In genomic region chr20:47663354-47664067, GRCh38 we compare ENCODE assay signal across 7 cellular contexts.
DNase-seq lines count a peak whose midpoint lies in the region; ATAC-seq, FAIRE-seq and TF ChIP-seq lines count a peak whose summit lies in the region.

No MANE protein-coding gene starts in this region.

- no peak overlapping the region for H3K27ac ChIP-seq in heart right ventricle

- H3K36me3 ChIP-seq in heart right ventricle, result peaks cover 0 to 76% (median 0%) of the 10 kb centered on the region in 9 donors

- no peaks in the 10 kb centered on the region for H3K9me3 Mint-ChIP-seq in T-cell
- no peaks in the 10 kb centered on the region for H3K9me3 Mint-ChIP-seq in activated naive CD8-positive, alpha-beta T cell treated with anti-CD3 and anti-CD28 coated beads, Interleukin-2, amount 50 U/mL, for 24 hours

- peak; percentile 96 for TF ChIP-seq CTCF in NB4 (IDR thresholded peaks at IDR 0.05; ENCODE audit: low read depth, low read length)
- peak; percentile 96 to 99 (median 97) for TF ChIP-seq CTCF in heart right ventricle (IDR thresholded peaks at IDR 0.05)

- peak; percentile 74 to 80 (median 78) for ATAC-seq in T-cell (replicated peaks in 1 of 4)
- peak; percentile 67 for ATAC-seq in activated naive CD8-positive, alpha-beta T cell treated with anti-CD3 and anti-CD28 coated beads, Interleukin-2, amount 50 U/mL, for 24 hours
- peak; percentile 75 to 92 (median 84) for ATAC-seq in heart right ventricle
- no peak for ATAC-seq in HG02623 (IDR thresholded peaks at IDR 0.05; ENCODE audit: unreplicated experiment)

- TF ChIP-seq POLR2A in GM12892 (IDR thresholded peaks at IDR 0.05; ENCODE audit: low read depth, low read length) (no peak; the same call in 1 of the 2 replicates), NB4 (IDR thresholded peaks at IDR 0.05; ENCODE audit: extremely low read depth, insufficient read length) (no peak)

- H3K4me3 ChIP-seq in NB4 (ENCODE audit: low read depth, low read length) (no peak overlapping the region), heart right ventricle (no peak overlapping the region)

- peak; percentile 27 for FAIRE-seq in GM12892 (lab: Jason Lieb, UNC)

- WGBS in heart right ventricle, 2 donors, result 58 to 61% methylated on average over 20 of the region's 20 CpGs

- intact Hi-C loops in heart right ventricle (cut with DNase I), result loop anchor here (1.0 to 5.0 kb wide), 4 partner anchors 119 to 959 kb away; no protein-coding TSS in a partner anchor

- H3K9me3 ChIP-seq in heart right ventricle, result no peaks in the 10 kb centered on the region

- peaks cover 3 to 24% (median 10%) of the 10 kb centered on the region in 9 donors for H3K4me1 ChIP-seq in heart right ventricle

- peaks cover 4 to 9% (median 7%) of the 10 kb centered on the region in 3 donors for H3K4me1 Mint-ChIP-seq in T-cell
- peaks cover 3% of the 10 kb centered on the region for H3K4me1 Mint-ChIP-seq in activated naive CD8-positive, alpha-beta T cell treated with anti-CD3 and anti-CD28 coated beads, Interleukin-2, amount 50 U/mL, for 24 hours

- H3K27me3 ChIP-seq in heart right ventricle, result no peaks in the 10 kb centered on the region

- peaks cover 7% of the 10 kb centered on the region for H3K36me3 Mint-ChIP-seq in T-cell
- peaks cover 11% of the 10 kb centered on the region for H3K36me3 Mint-ChIP-seq in activated naive CD8-positive, alpha-beta T cell treated with anti-CD3 and anti-CD28 coated beads, Interleukin-2, amount 50 U/mL, for 24 hours (ENCODE audit: low read depth)

- no peak overlapping the region for H3K27ac Mint-ChIP-seq in T-cell
- peak overlapping the region; percentile 35 for H3K27ac Mint-ChIP-seq in activated naive CD8-positive, alpha-beta T cell treated with anti-CD3 and anti-CD28 coated beads, Interleukin-2, amount 50 U/mL, for 24 hours

- DNase-seq in GM12892 (ENCODE audit: insufficient read length), result peak; percentile 76
- peak; percentile 76 for DNase-seq in NB4 (ENCODE audit: low read depth)
- DNase-seq in T-cell, result peak; percentile 39 to 77 (median 64)
- peak; percentile 76 for DNase-seq in activated naive CD8-positive, alpha-beta T cell treated with anti-CD3 and anti-CD28 coated beads, Interleukin-2, amount 50 U/mL, for 24 hours
- peak; percentile 76 to 79 for DNase-seq in heart right ventricle
- peak; percentile 83 for DNase-seq in retina

- POLR2A ChIA-PET in T-cell (lab: Charles Lee), result no interaction called here

- H3K27me3 Mint-ChIP-seq in T-cell, result no peaks in the 10 kb centered on the region
- H3K27me3 Mint-ChIP-seq in activated naive CD8-positive, alpha-beta T cell treated with anti-CD3 and anti-CD28 coated beads, Interleukin-2, amount 50 U/mL, for 24 hours, result no peaks in the 10 kb centered on the region

- no peak overlapping the region for H3K4me3 Mint-ChIP-seq in T-cell
- H3K4me3 Mint-ChIP-seq in activated naive CD8-positive, alpha-beta T cell treated with anti-CD3 and anti-CD28 coated beads, Interleukin-2, amount 50 U/mL, for 24 hours, result no peak overlapping the region

- CTCF ChIA-PET in T-cell (lab: Charles Lee), result interaction anchor here (0.5 to 2.0 kb wide), 3 partner anchors 910 to 958 kb away, joined by 5 to 21 read pairs (median 6); no protein-coding TSS in a partner anchor
